Comparison of ENCODE assay signal across 12 cellular contexts in genomic region chr2:23690421-23691105, GRCh38.
"Had no signal": no experiment of that assay in that cellular context is flagged by ENCODE, and none has a peak within 500 bp of the region (broad histone marks: within the 10 kb centered on the region; RNA-seq: fewer than 3 reads in every experiment).

No MANE protein-coding gene starts in this region.

- H3K4me3 ChIP-seq: prostate gland had no signal

- H3K27me3 Mint-ChIP-seq: activated naive CD4-positive, alpha-beta T cell treated with anti-CD3 and anti-CD28 coated beads, Interleukin-2, amount 50 U/mL, for 24 hours; stimulated activated naive CD8-positive, alpha-beta T cell treated with anti-CD3 and anti-CD28 coated beads, Interleukin-15, Interleukin-2, amounts not matched to agents 100 ng/mL and 50 ng/mL, for 24 hours had no signal

- H3K4me1 Mint-ChIP-seq: activated naive CD4-positive, alpha-beta T cell treated with anti-CD3 and anti-CD28 coated beads, Interleukin-2, amount 50 U/mL, for 24 hours; endodermal cell had no signal

- H3K9me3 ChIP-seq: prostate gland had no signal

- H3K4me1 ChIP-seq: prostate gland had no signal

- H3K36me3 Mint-ChIP-seq: activated naive CD4-positive, alpha-beta T cell treated with anti-CD3 and anti-CD28 coated beads, Interleukin-2, amount 50 U/mL, for 24 hours had no signal

- H3K27ac Mint-ChIP-seq: activated naive CD4-positive, alpha-beta T cell treated with anti-CD3 and anti-CD28 coated beads, Interleukin-2, amount 50 U/mL, for 24 hours; activated T-helper 2 cell treated with anti-CD3 and anti-CD28 coated beads, Interferon-gamma antibody, Interleukin-2, Interleukin-4, amounts not matched to agents 10 μg/mL and 5 μg/mL and 100 μg/mL, durations not matched to agents 14 hours and 24 hours and 36 hours; endodermal cell; stimulated activated naive CD8-positive, alpha-beta T cell treated with anti-CD3 and anti-CD28 coated beads, Interleukin-15, Interleukin-2, amounts not matched to agents 100 ng/mL and 50 ng/mL, for 24 hours had no signal

- H3K4me3 Mint-ChIP-seq: activated naive CD4-positive, alpha-beta T cell treated with anti-CD3 and anti-CD28 coated beads, Interleukin-2, amount 50 U/mL, for 24 hours; brain; endodermal cell; stimulated activated naive CD8-positive, alpha-beta T cell treated with anti-CD3 and anti-CD28 coated beads, Interleukin-15, Interleukin-2, amounts not matched to agents 100 ng/mL and 50 ng/mL, for 24 hours had no signal

- H3K9me3 Mint-ChIP-seq: activated naive CD4-positive, alpha-beta T cell treated with anti-CD3 and anti-CD28 coated beads, Interleukin-2, amount 50 U/mL, for 24 hours; activated T-helper 2 cell treated with anti-CD3 and anti-CD28 coated beads, Interferon-gamma antibody, Interleukin-2, Interleukin-4, amounts not matched to agents 10 μg/mL and 5 μg/mL and 100 μg/mL, durations not matched to agents 14 hours and 24 hours and 36 hours; brain; endodermal cell; stimulated activated naive CD8-positive, alpha-beta T cell treated with anti-CD3 and anti-CD28 coated beads, Interleukin-15, Interleukin-2, amounts not matched to agents 100 ng/mL and 50 ng/mL, for 24 hours had no signal

- DNase-seq: amniotic stem cell; erythroblast; stimulated activated CD4-positive, alpha-beta T cell treated with anti-CD3 and anti-CD28 coated beads, Interleukin-4, amount 100 ng/mL, for 1 hour; stimulated activated CD8-positive, alpha-beta memory T cell treated with anti-CD3 and anti-CD28 coated beads, Interleukin-4, amount 100 ng/mL, for 48 hours; SW 1271 had no signal

- ATAC-seq: activated CD4-positive, CD25-positive, alpha-beta regulatory T cell treated with anti-CD3 and anti-CD28 coated beads, Interleukin-2, amount 50 U/mL, for 24 hours had no signal

- H3K27ac ChIP-seq: prostate gland had no signal
